6 cellular contexts compared by ENCODE assay signal in the genomic region with DNA sequence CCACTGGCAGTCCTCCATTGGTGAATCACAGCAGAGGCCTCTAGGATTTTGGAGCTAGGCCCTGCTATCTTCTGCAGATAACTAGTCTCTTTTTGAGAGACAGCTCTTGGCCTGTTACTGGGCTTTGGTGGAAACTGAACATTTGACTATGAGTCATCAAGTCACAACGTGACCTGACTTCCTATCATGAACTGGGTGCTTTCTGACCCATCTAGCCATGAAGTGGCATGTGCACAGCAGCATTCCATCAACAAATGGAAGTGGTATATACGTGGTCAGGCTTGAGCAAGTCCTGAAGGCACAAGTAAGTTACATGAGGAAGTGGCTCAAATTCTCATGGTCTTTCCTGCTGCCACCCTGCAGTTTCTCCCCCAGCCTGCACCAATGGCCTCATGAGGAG.
DNase-seq lines count a peak whose midpoint lies in the region; FAIRE-seq and TF ChIP-seq lines count a peak whose summit lies in the region.
"Not testable (repeated sequence)": the region's sequence is repeated elsewhere in the genome, so short reads cannot be mapped to it uniquely, and the experiment has no call there.

No MANE protein-coding gene starts in this region.

- H3K36me3 ChIP-seq in bronchial epithelial cell (ENCODE audit: control insufficient read depth, insufficient read depth, low read length), result not testable (repeated sequence)

- not testable (repeated sequence) for TF ChIP-seq CTCF in D721Med (IDR thresholded peaks at IDR 0.05; ENCODE audit: insufficient read depth, missing control alignments); bronchial epithelial cell (IDR thresholded peaks at IDR 0.05; ENCODE audit: insufficient read depth, low read length, severe bottlenecking)

- H3K27me3 ChIP-seq in bronchial epithelial cell (ENCODE audit: control insufficient read depth, insufficient read depth, low read length), result not testable (repeated sequence)

- not testable (repeated sequence) for H3K4me3 ChIP-seq in bronchial epithelial cell (ENCODE audit: low read depth, low read length)

- DNase-seq in AML-193 (lab: John Stamatoyannopoulos, UW) (peak; percentile 2 to 5), HK-2 (ENCODE audit: unreplicated experiment) (peak; percentile 1), MV-4-11 (lab: John Stamatoyannopoulos, UW) (peak; percentile 45), OCI-M1 (lab: John Stamatoyannopoulos, UW) (peak; percentile 16), bronchial epithelial cell (ENCODE audit: low read depth) (peak; percentile 3)
- DNase-seq in D721Med (ENCODE audit: insufficient read length, low spot score), result not testable (repeated sequence)

- FAIRE-seq in D721Med (lab: Jason Lieb, UNC), result peak; percentile 53
- not testable (repeated sequence) for FAIRE-seq in bronchial epithelial cell (lab: Jason Lieb, UNC)
